23 cellular contexts compared by ENCODE assay signal in genomic region chr11:6850526-6850925, GRCh38. TPM values are rescaled to one million over a fixed set of nuclear protein-coding genes. Genes with fewer than 3 reads are reported as not detected.
DNase-seq lines count a peak whose midpoint lies in the region; ATAC-seq, FAIRE-seq and TF ChIP-seq lines count a peak whose summit lies in the region.
"Had no signal": no experiment of that assay in that cellular context is flagged by ENCODE, and none has a peak within 500 bp of the region (broad histone marks: within the 10 kb centered on the region; RNA-seq: fewer than 3 reads in every experiment).

No MANE protein-coding gene starts in this region.

- H3K36me3 ChIP-seq in bronchial epithelial cell (ENCODE audit: control insufficient read depth, insufficient read depth, low read length) (no peaks in the 10 kb centered on the region), psoas muscle (ENCODE audit: insufficient read depth in 1 of 2, low read depth in 1 of 2) (no peaks in the 10 kb centered on the region)
- H3K36me3 ChIP-seq: BE2C had no signal

- intact Hi-C loops in psoas muscle (cut with DNase I): no loop called here

- peak; percentile 14 for DNase-seq in ELR (ENCODE audit: low read depth)
- peak; percentile 44 for DNase-seq in MV-4-11 (lab: John Stamatoyannopoulos, UW)
- DNase-seq in bronchial epithelial cell (ENCODE audit: low read depth): peak; percentile 3
- DNase-seq in renal cortical epithelial cell (ENCODE audit: low read depth): peak; percentile 33
- DNase-seq in psoas muscle: no peak
- no peak for DNase-seq in Ammon's horn (ENCODE audit: low spot score)
- no peak for DNase-seq in AG08395 (ENCODE audit: low spot score)
- DNase-seq: ACHN; BE2C; CD8-positive, alpha-beta T cell; COR-L47; DMS153; DMS79 treated with DMSO at 0.1 percent for 48 hours; EL; GDM1; GM23248 had no signal

- no peak for FAIRE-seq in bronchial epithelial cell (lab: Jason Lieb, UNC)
- FAIRE-seq: D721Med, GM19239, H54 had no signal

- H3K9me3 ChIP-seq in psoas muscle: no peaks in the 10 kb centered on the region
- H3K9me3 ChIP-seq: BE2C had no signal

- no peaks in the 10 kb centered on the region for H3K4me1 ChIP-seq in psoas muscle
- H3K4me1 ChIP-seq: BE2C had no signal

- no peaks in the 10 kb centered on the region for H3K27me3 ChIP-seq in bronchial epithelial cell (ENCODE audit: control insufficient read depth, insufficient read depth, low read length)
- no peaks in the 10 kb centered on the region for H3K27me3 ChIP-seq in psoas muscle (ENCODE audit: insufficient read depth in 3 of 3, low read length in 2 of 3)
- H3K27me3 ChIP-seq: BE2C had no signal

- H3K4me3 ChIP-seq in bronchial epithelial cell (ENCODE audit: low read depth, low read length) (no peak overlapping the region), psoas muscle (no peak overlapping the region)
- H3K4me3 ChIP-seq: GM23248 had no signal

- WGBS in psoas muscle, 3 donors: 64 to 82% (median 78%) methylated on average over 2 of the region's 2 CpGs

- no peak for ATAC-seq in psoas muscle
- ATAC-seq: CD8-positive, alpha-beta T cell; HCT116 had no signal

- no peak for TF ChIP-seq CTCF in bronchial epithelial cell (IDR thresholded peaks at IDR 0.05; ENCODE audit: insufficient read depth, low read length, severe bottlenecking)
- no peak for TF ChIP-seq CTCF in psoas muscle (IDR thresholded peaks at IDR 0.05)

- H3K27ac ChIP-seq in psoas muscle: no peak overlapping the region
- H3K27ac ChIP-seq: C4-2B, GM23248, HL-60 had no signal

RNA-seq across cellular contexts. Expression of gene OR10A5, which starts 5.0 kb away (rescaled TPM):
- total RNA-seq in bronchial epithelial cell (not detected in 2 replicates), renal cortical epithelial cell (not detected in 2 replicates), psoas muscle (not detected)
- not detected for polyA plus RNA-seq in psoas muscle
- total RNA-seq: A172; CD8-positive, alpha-beta T cell; GM23248 had no signal
- polyA plus RNA-seq: GM23248 had no signal

RNA-seq across cellular contexts. Expression of gene OR10A2, which starts 12.3 kb away (rescaled TPM):
- not detected in 2 replicates for total RNA-seq in bronchial epithelial cell
- total RNA-seq in renal cortical epithelial cell: not detected in 2 replicates
- not detected for total RNA-seq in psoas muscle
- polyA plus RNA-seq in psoas muscle: not detected
- total RNA-seq: A172; CD8-positive, alpha-beta T cell; GM23248 had no signal

RNA-seq across cellular contexts. Expression of gene OR10A4, which starts 25.9 kb away (rescaled TPM):
- not detected in 2 replicates for total RNA-seq in bronchial epithelial cell
- total RNA-seq in renal cortical epithelial cell: not detected in 2 replicates
- total RNA-seq in psoas muscle: not detected
- polyA plus RNA-seq in psoas muscle: not detected
- total RNA-seq: A172; CD8-positive, alpha-beta T cell; GM23248 had no signal
- polyA plus RNA-seq: GM23248 had no signal

RNA-seq across cellular contexts. Expression of gene OR2D2, which starts 41.8 kb away (rescaled TPM):
- total RNA-seq in bronchial epithelial cell (0.26 TPM in 1 of 2 replicates, not detected in the other), renal cortical epithelial cell (0.40 TPM in 1 of 2 replicates, not detected in the other), psoas muscle (not detected)
- polyA plus RNA-seq in psoas muscle: not detected
- total RNA-seq: A172; CD8-positive, alpha-beta T cell had no signal
- polyA plus RNA-seq: GM23248 had no signal

RNA-seq across cellular contexts. Expression of gene OR6A2, which starts 51.0 kb away (rescaled TPM):
- total RNA-seq in bronchial epithelial cell (under 0.01 and 0.26 TPM in 2 replicates), renal cortical epithelial cell (0.50 TPM in 1 of 2 replicates, not detected in the other), psoas muscle (not detected)
- polyA plus RNA-seq in psoas muscle: not detected
- total RNA-seq: A172; CD8-positive, alpha-beta T cell; GM23248 had no signal
- polyA plus RNA-seq: GM23248 had no signal

Comparison
In these comparisons a context has a peak if more than half of its experiments do, and no peak if none do; other contexts are left out.
1. DNase-seq: peak in ELR (single experiment), MV-4-11 (single experiment), bronchial epithelial cell (single experiment) and renal cortical epithelial cell (single experiment); none in psoas muscle (0 of 2), Ammon's horn (single experiment) and AG08395 (single experiment).